In the genomic region with DNA sequence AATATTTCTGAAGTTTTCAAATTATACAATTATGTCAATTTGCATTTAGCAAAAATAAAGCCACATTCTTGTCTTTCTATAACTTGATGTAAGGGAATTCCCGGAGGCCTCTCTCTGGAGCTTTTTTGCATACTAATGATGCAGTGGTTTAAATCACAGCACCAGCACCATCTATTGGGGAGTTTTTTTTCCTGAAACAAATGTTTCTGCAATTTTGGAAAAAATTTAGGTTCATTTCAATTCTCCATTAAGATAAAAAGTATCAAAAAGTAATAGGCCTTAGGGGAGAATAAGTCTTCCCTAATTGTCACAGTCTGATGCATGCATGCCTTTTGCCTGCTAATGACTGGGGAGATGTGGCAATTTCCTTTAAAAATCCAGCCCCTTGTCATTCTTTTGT, we compare ENCODE assay signal across 20 cellular contexts. TPM values are rescaled to one million over a fixed set of nuclear protein-coding genes. Genes with fewer than 3 reads are reported as not detected.
DNase-seq lines count a peak whose midpoint lies in the region; ATAC-seq, FAIRE-seq and TF ChIP-seq lines count a peak whose summit lies in the region.
"Had no signal": no experiment of that assay in that cellular context is flagged by ENCODE, and none has a peak within 500 bp of the region (broad histone marks: within the 10 kb centered on the region; RNA-seq: fewer than 3 reads in every experiment).

No MANE protein-coding gene starts in this region.

- H3K4me1 Mint-ChIP-seq in endodermal cell = no peaks in the 10 kb centered on the region
- no peaks in the 10 kb centered on the region for H3K4me1 Mint-ChIP-seq in activated naive CD8-positive, alpha-beta T cell treated with anti-CD3 and anti-CD28 coated beads, Interleukin-2, amount 50 U/mL, for 24 hours
- H3K4me1 Mint-ChIP-seq: naive thymus-derived CD8-positive, alpha-beta T cell had no signal

- no peaks in the 10 kb centered on the region for H3K9me3 ChIP-seq in OCI-LY3 (ENCODE audit: insufficient read depth, low read length)
- H3K9me3 ChIP-seq in endodermal cell (ENCODE audit: control insufficient read depth, low read length) = peaks cover 19% of the 10 kb centered on the region
- H3K9me3 ChIP-seq in kidney (ENCODE audit: control insufficient read depth in 1 of 2, low read length in 2 of 2) = no peaks in the 10 kb centered on the region
- H3K9me3 ChIP-seq: lower lobe of right lung had no signal

- no peak for FAIRE-seq in kidney (lab: Jason Lieb, UNC)
- FAIRE-seq: HepG2 had no signal

- no peaks in the 10 kb centered on the region for H4K20me1 ChIP-seq in OCI-LY3 (ENCODE audit: insufficient read depth, low read length)

- H3K27me3 ChIP-seq in OCI-LY3 (ENCODE audit: low read depth, low read length) (no peaks in the 10 kb centered on the region), endodermal cell (ENCODE audit: control insufficient read depth, insufficient read depth, low read length, poor library complexity, severe bottlenecking) (peaks cover under 1% of the 10 kb centered on the region)

- H2AFZ ChIP-seq in OCI-LY3 (ENCODE audit: low read depth, low read length) = no peak overlapping the region

- TF ChIP-seq CTCF in OCI-LY3 (IDR thresholded peaks at IDR 0.05; ENCODE audit: low read depth, low read length) (peak; percentile 89), endodermal cell (conservative IDR thresholded peaks at IDR 0.05) (peak; percentile 61), kidney (IDR thresholded peaks at IDR 0.05; ENCODE audit: borderline replicate concordance, extremely low read depth, insufficient read depth) (no peak)

- no peak overlapping the region for H3K27ac ChIP-seq in OCI-LY3 (ENCODE audit: low read length)
- H3K27ac ChIP-seq in endodermal cell (ENCODE audit: low read depth, low read length) = no peak overlapping the region
- no peak overlapping the region for H3K27ac ChIP-seq in kidney (ENCODE audit: low read depth in 2 of 2, low read length in 2 of 2)
- H3K27ac ChIP-seq: lower lobe of right lung had no signal

- 60 to 62% methylated on average over 1 of the region's 1 CpG for WGBS in endodermal cell (ENCODE audit: insufficient coverage in 1 of 2, insufficient read length in 1 of 2), 2 experiments

- intact Hi-C loops in kidney (cut with DNase I) = no loop called here

- DNase-seq in Ammon's horn (ENCODE audit: low spot score) (peak; percentile 10), endodermal cell (no peak), pons (ENCODE audit: low spot score) (peak; percentile 56), kidney (no peak), NCI-H2171 treated with DMSO at 0.1 percent for 48 hours (lab: John Stamatoyannopoulos, UW) (no peak)
- no peak for DNase-seq in activated naive CD8-positive, alpha-beta T cell treated with anti-CD3 and anti-CD28 coated beads, Interleukin-2, amount 50 U/mL, for 24 hours
- DNase-seq: activated naive CD4-positive, alpha-beta T cell treated with anti-CD3 and anti-CD28 coated beads for 36 hours; CD8-positive, alpha-beta T cell; lower lobe of right lung; MV-4-11; naive thymus-derived CD8-positive, alpha-beta T cell; NCI-H2171; Right ventricle myocardium superior; stimulated activated CD4-positive, alpha-beta T cell treated with anti-CD3 and anti-CD28 coated beads, Interleukin-2, amount 100 ng/mL, for 48 hours; T-helper 2 cell had no signal

- peak overlapping the region; percentile 6; the same call in 1 of the 2 replicates for H3K4me2 ChIP-seq in OCI-LY3 (ENCODE audit: low read length)

- H3K9me3 Mint-ChIP-seq in endodermal cell = no peaks in the 10 kb centered on the region
- no peaks in the 10 kb centered on the region for H3K9me3 Mint-ChIP-seq in activated naive CD8-positive, alpha-beta T cell treated with anti-CD3 and anti-CD28 coated beads, Interleukin-2, amount 50 U/mL, for 24 hours
- H3K9me3 Mint-ChIP-seq: activated naive CD4-positive, alpha-beta T cell treated with anti-CD3 and anti-CD28 coated beads for 36 hours; CD8-positive, alpha-beta T cell had no signal

- H3K9ac ChIP-seq in OCI-LY3 (ENCODE audit: low read length) (no peak overlapping the region), endodermal cell (ENCODE audit: extremely low read depth, low read length, poor library complexity, severe bottlenecking) (no peak overlapping the region), kidney (ENCODE audit: low read length in 2 of 2) (no peak overlapping the region)

- H3K79me2 ChIP-seq in OCI-LY3 (ENCODE audit: low read length) = no peaks in the 10 kb centered on the region

- ATAC-seq in activated naive CD8-positive, alpha-beta T cell treated with anti-CD3 and anti-CD28 coated beads, Interleukin-2, amount 50 U/mL, for 24 hours = no peak
- ATAC-seq: CD8-positive, alpha-beta T cell; HCT116; HepG2; lower lobe of right lung; naive thymus-derived CD8-positive, alpha-beta T cell; sciatic nerve had no signal

- H3K4me1 ChIP-seq in OCI-LY3 (ENCODE audit: low read length) (peaks cover 8% of the 10 kb centered on the region), endodermal cell (ENCODE audit: control insufficient read depth, insufficient read depth, low read length) (no peaks in the 10 kb centered on the region), kidney (ENCODE audit: control insufficient read depth in 1 of 2, insufficient read depth in 1 of 2, low read depth in 1 of 2, low read length in 2 of 2) (no peaks in the 10 kb centered on the region)
- H3K4me1 ChIP-seq: lower lobe of right lung had no signal

- H3K4me3 ChIP-seq in OCI-LY3 (ENCODE audit: low read length) (no peak overlapping the region), endodermal cell (ENCODE audit: low read length) (no peak overlapping the region), kidney (ENCODE audit: low read length in 2 of 2) (no peak overlapping the region)
- H3K4me3 ChIP-seq: lower lobe of right lung had no signal

- no peaks in the 10 kb centered on the region for H3K36me3 Mint-ChIP-seq in endodermal cell (ENCODE audit: low read depth)
- H3K36me3 Mint-ChIP-seq in activated naive CD8-positive, alpha-beta T cell treated with anti-CD3 and anti-CD28 coated beads, Interleukin-2, amount 50 U/mL, for 24 hours (ENCODE audit: low read depth) = no peaks in the 10 kb centered on the region
- H3K36me3 Mint-ChIP-seq: CD8-positive, alpha-beta T cell; naive thymus-derived CD8-positive, alpha-beta T cell had no signal

- no peak overlapping the region for H3K4me3 Mint-ChIP-seq in endodermal cell
- no peak overlapping the region for H3K4me3 Mint-ChIP-seq in activated naive CD8-positive, alpha-beta T cell treated with anti-CD3 and anti-CD28 coated beads, Interleukin-2, amount 50 U/mL, for 24 hours
- H3K4me3 Mint-ChIP-seq: activated naive CD4-positive, alpha-beta T cell treated with anti-CD3 and anti-CD28 coated beads for 36 hours; CD8-positive, alpha-beta T cell; naive thymus-derived CD8-positive, alpha-beta T cell had no signal

- H3K27me3 Mint-ChIP-seq in endodermal cell (ENCODE audit: insufficient read depth) = peaks cover 40% of the 10 kb centered on the region
- H3K27me3 Mint-ChIP-seq in activated naive CD8-positive, alpha-beta T cell treated with anti-CD3 and anti-CD28 coated beads, Interleukin-2, amount 50 U/mL, for 24 hours = peaks cover 2% of the 10 kb centered on the region
- H3K27me3 Mint-ChIP-seq: naive thymus-derived CD8-positive, alpha-beta T cell had no signal

- H3K27ac Mint-ChIP-seq in endodermal cell = no peak overlapping the region
- no peak overlapping the region for H3K27ac Mint-ChIP-seq in activated naive CD8-positive, alpha-beta T cell treated with anti-CD3 and anti-CD28 coated beads, Interleukin-2, amount 50 U/mL, for 24 hours
- H3K27ac Mint-ChIP-seq: activated naive CD4-positive, alpha-beta T cell treated with anti-CD3 and anti-CD28 coated beads for 36 hours; CD8-positive, alpha-beta T cell; naive thymus-derived CD8-positive, alpha-beta T cell had no signal

- no peaks in the 10 kb centered on the region for H3K36me3 ChIP-seq in OCI-LY3 (replicated peaks; ENCODE audit: low read depth, low read length)
- H3K36me3 ChIP-seq in endodermal cell (ENCODE audit: control insufficient read depth, insufficient read depth, low read length) = no peaks in the 10 kb centered on the region
- H3K36me3 ChIP-seq in kidney (ENCODE audit: control insufficient read depth in 1 of 2, insufficient read depth in 2 of 2, low read length in 2 of 2) = no peaks in the 10 kb centered on the region
- H3K36me3 ChIP-seq: lower lobe of right lung had no signal

RNA-seq across cellular contexts. Expression of gene CBLN2, which starts 13.5 kb away (rescaled TPM):
- total RNA-seq in endodermal cell (not detected), kidney (0.88 TPM)
- 0.18 TPM for polyA plus RNA-seq in endodermal cell (2013, experiment 1 of 2)
- not detected for polyA plus RNA-seq in endodermal cell (2013, experiment 2 of 2)
- polyA plus RNA-seq in kidney (ENCODE audit: insufficient read depth, low read depth, low replicate concordance) = 2.2 TPM
- total RNA-seq: activated naive CD4-positive, alpha-beta T cell treated with anti-CD3 and anti-CD28 coated beads for 36 hours; cardiac septum; CD8-positive, alpha-beta T cell; HepG2; lower lobe of right lung; naive thymus-derived CD8-positive, alpha-beta T cell; Right ventricle myocardium superior; sciatic nerve had no signal
- polyA plus RNA-seq: HepG2; naive thymus-derived CD8-positive, alpha-beta T cell had no signal

Comparison
In these comparisons a context has a peak if more than half of its experiments do, and no peak if none do; other contexts are left out.
1. DNase-seq: peak in Ammon's horn (single experiment) and pons (single experiment); none in endodermal cell (single experiment), activated naive CD8-positive, alpha-beta T cell treated with anti-CD3 and anti-CD28 coated beads, Interleukin-2, amount 50 U/mL, for 24 hours (single experiment), kidney (single experiment) and NCI-H2171 treated with DMSO at 0.1 percent for 48 hours (single experiment).